Comparison of ENCODE assay signal across 9 cellular contexts in genomic region chr7:35185908-35186731, GRCh38.
DNase-seq lines count a peak whose midpoint lies in the region; ATAC-seq and TF ChIP-seq lines count a peak whose summit lies in the region.
"Had no signal": no experiment of that assay in that cellular context is flagged by ENCODE, and none has a peak within 500 bp of the region (broad histone marks: within the 10 kb centered on the region; RNA-seq: fewer than 3 reads in every experiment).

No MANE protein-coding gene starts in this region.

- peak overlapping the region; percentile 86 for H3K4me2 ChIP-seq in smooth muscle cell

- peak overlapping the region; percentile 49 for H2AFZ ChIP-seq in smooth muscle cell (ENCODE audit: low read depth)

- H3K27me3 ChIP-seq in body of pancreas, result no peaks in the 10 kb centered on the region
- H3K27me3 ChIP-seq in smooth muscle cell (ENCODE audit: low read depth), result peaks cover 13% of the 10 kb centered on the region

- H3K9me3 Mint-ChIP-seq in activated CD4-positive, alpha-beta T cell treated with anti-CD3 and anti-CD28 coated beads, Interleukin-2, amount 10 ng/mL, durations not matched to agents 7 days and 5 days, result no peaks in the 10 kb centered on the region

- H3K4me1 ChIP-seq in body of pancreas, result peaks cover 4% of the 10 kb centered on the region
- no peaks in the 10 kb centered on the region for H3K4me1 ChIP-seq in smooth muscle cell (ENCODE audit: low read depth)

- H3K36me3 Mint-ChIP-seq in activated CD4-positive, alpha-beta T cell treated with anti-CD3 and anti-CD28 coated beads, Interleukin-2, amount 10 ng/mL, durations not matched to agents 7 days and 5 days (ENCODE audit: low read depth), result no peaks in the 10 kb centered on the region

- H3K4me3 ChIP-seq in body of pancreas (peak overlapping the region in 1 of 2 donors; percentile 15), smooth muscle cell (peak overlapping the region; percentile 57)

- H3K27ac Mint-ChIP-seq in activated CD4-positive, alpha-beta T cell treated with anti-CD3 and anti-CD28 coated beads, Interleukin-2, amount 10 ng/mL, durations not matched to agents 7 days and 5 days, result no peak overlapping the region

- peak overlapping the region; percentile 22 for H3K9ac ChIP-seq in smooth muscle cell (ENCODE audit: low read depth)

- POLR2A ChIA-PET in activated CD4-positive, alpha-beta T cell treated with anti-CD3 and anti-CD28 coated beads, Interleukin-2, amount 10 ng/mL, durations not matched to agents 7 days and 5 days (lab: Charles Lee), result no interaction called here

- H3K9me3 ChIP-seq in body of pancreas (no peaks in the 10 kb centered on the region), smooth muscle cell (replicated peaks; ENCODE audit: low read depth) (no peaks in the 10 kb centered on the region)

- ATAC-seq in body of pancreas (peak; percentile 30), GM19455 (IDR thresholded peaks at IDR 0.05; ENCODE audit: unreplicated experiment) (no peak), GM18873 (IDR thresholded peaks at IDR 0.05; ENCODE audit: low FRiP score, unreplicated experiment) (no peak)

- peak overlapping the region; percentile 58 for H3K4me3 Mint-ChIP-seq in activated CD4-positive, alpha-beta T cell treated with anti-CD3 and anti-CD28 coated beads, Interleukin-2, amount 10 ng/mL, durations not matched to agents 7 days and 5 days

- intact Hi-C loops in body of pancreas (cut with DNase I), result no loop called here

- DNase-seq in activated CD4-positive, alpha-beta T cell treated with anti-CD3 and anti-CD28 coated beads, Interleukin-2, amount 10 ng/mL, durations not matched to agents 7 days and 5 days, result no peak
- no peak for DNase-seq in activated CD4-positive, alpha-beta T cell treated with anti-CD3 and anti-CD28 coated beads, Interleukin-2, amount 50 U/mL, for 4 hours
- DNase-seq in NCI-H748 treated with DMSO at 0.1 percent for 48 hours (lab: John Stamatoyannopoulos, UW) (peak; percentile 50), body of pancreas (peak; percentile 20 to 42 (median 27)), iPS-NIHi7 (ENCODE audit: extremely low spot score) (peak; percentile 23), smooth muscle cell (lab: John Stamatoyannopoulos, UW; ENCODE audit: unreplicated experiment) (peak; percentile 42)
- DNase-seq: DND-41 had no signal

- no peak for TF ChIP-seq POLR2A in body of pancreas (IDR thresholded peaks at IDR 0.05)

- H3K27me3 Mint-ChIP-seq in activated CD4-positive, alpha-beta T cell treated with anti-CD3 and anti-CD28 coated beads, Interleukin-2, amount 10 ng/mL, durations not matched to agents 7 days and 5 days, result peaks cover 34% of the 10 kb centered on the region

- H3K36me3 ChIP-seq in body of pancreas (replicated peaks in 1 of 2; ENCODE audit: insufficient read depth in 1 of 2, low read depth in 2 of 2), result no peaks in the 10 kb centered on the region
- no peaks in the 10 kb centered on the region for H3K36me3 ChIP-seq in smooth muscle cell (ENCODE audit: low read depth)

- CTCF ChIA-PET in activated CD4-positive, alpha-beta T cell treated with anti-CD3 and anti-CD28 coated beads, Interleukin-2, amount 10 ng/mL, durations not matched to agents 7 days and 5 days (lab: Charles Lee), result no interaction called here

- H3K27ac ChIP-seq in body of pancreas (no peak overlapping the region), smooth muscle cell (ENCODE audit: low read depth) (no peak overlapping the region)

- H3K79me2 ChIP-seq in smooth muscle cell (ENCODE audit: low read depth), result no peaks in the 10 kb centered on the region

- TF ChIP-seq CTCF in body of pancreas (IDR thresholded peaks at IDR 0.05) (no peak), smooth muscle cell (IDR thresholded peaks at IDR 0.05; ENCODE audit: borderline replicate concordance, insufficient read depth, poor library complexity, severe bottlenecking) (no peak)

- peaks cover 12% of the 10 kb centered on the region for H3K4me1 Mint-ChIP-seq in activated CD4-positive, alpha-beta T cell treated with anti-CD3 and anti-CD28 coated beads, Interleukin-2, amount 10 ng/mL, durations not matched to agents 7 days and 5 days

- WGBS in body of pancreas, 2 donors, result 1% methylated on average over 17 to 67 of the region's 67 CpGs
- WGBS in smooth muscle cell (ENCODE audit: low lambda C conversion rate), result under 1% methylated on average over 38 of the region's 67 CpGs

- no peaks in the 10 kb centered on the region for H4K20me1 ChIP-seq in smooth muscle cell (ENCODE audit: low read depth)

- H3F3A ChIP-seq in smooth muscle cell (ENCODE audit: low read depth), result no peaks in the 10 kb centered on the region

Comparison
In these comparisons a context has a peak if more than half of its experiments do, and no peak if none do; other contexts are left out.
1. DNase-seq: peak in NCI-H748 treated with DMSO at 0.1 percent for 48 hours (single experiment), body of pancreas (4 of 4), iPS-NIHi7 (single experiment) and smooth muscle cell (single experiment); none in activated CD4-positive, alpha-beta T cell treated with anti-CD3 and anti-CD28 coated beads, Interleukin-2, amount 10 ng/mL, durations not matched to agents 7 days and 5 days (single experiment) and activated CD4-positive, alpha-beta T cell treated with anti-CD3 and anti-CD28 coated beads, Interleukin-2, amount 50 U/mL, for 4 hours (0 of 2).